8 cellular contexts compared by ENCODE assay signal in genomic region chr3:161914703-161915102, GRCh38.
DNase-seq lines count a peak whose midpoint lies in the region; ATAC-seq and TF ChIP-seq lines count a peak whose summit lies in the region.

No MANE protein-coding gene starts in this region.

- no peaks in the 10 kb centered on the region for H3K9me2 ChIP-seq in PC-9 (ENCODE audit: insufficient read depth)

- ATAC-seq in HG02610 (IDR thresholded peaks at IDR 0.05; ENCODE audit: unreplicated experiment) (peak; percentile 46), GM21381 (IDR thresholded peaks at IDR 0.05; ENCODE audit: unreplicated experiment) (no peak), HG02981 (IDR thresholded peaks at IDR 0.05; ENCODE audit: unreplicated experiment) (no peak)

- CTCF ChIA-PET in PC-9 (lab: Charles Lee) = no interaction called here

- POLR2A ChIA-PET in PC-9 (lab: Charles Lee; ENCODE audit: unreplicated experiment) = no interaction called here

- no peaks in the 10 kb centered on the region for H3K4me1 ChIP-seq in PC-9 (replicated peaks; ENCODE audit: insufficient read depth)

- no peaks in the 10 kb centered on the region for H3K36me3 ChIP-seq in PC-9 (ENCODE audit: low read depth)

- no peak overlapping the region for H2AFZ ChIP-seq in PC-9

- intact Hi-C loops in PC-9 (cut with micrococcal nuclease; ENCODE audit: unreplicated experiment) = no loop called here

- no peak overlapping the region for H3K27ac ChIP-seq in PC-9

- no peak overlapping the region for H3K4me3 ChIP-seq in fibroblast of villous mesenchyme (ENCODE audit: low read depth, low read length)
- no peak overlapping the region for H3K4me3 ChIP-seq in PC-9

- BruUV-seq in PC-9 (replicated peaks; lab: Mats Ljungman, UMichigan) = no TSS peak

- H3K9me3 ChIP-seq in PC-9 (ENCODE audit: insufficient read depth, low read depth) = no peaks in the 10 kb centered on the region

- H4K20me1 ChIP-seq in PC-9 (ENCODE audit: insufficient read depth) = no peaks in the 10 kb centered on the region

- no peaks in the 10 kb centered on the region for H3K27me3 ChIP-seq in PC-9 (ENCODE audit: insufficient read depth, low read depth)

- H3K4me2 ChIP-seq in PC-9 = no peak overlapping the region

- peak; percentile 72 for TF ChIP-seq CTCF in fibroblast of villous mesenchyme (IDR thresholded peaks at IDR 0.05; ENCODE audit: insufficient read depth, low read depth, low read length)
- TF ChIP-seq CTCF in PC-9 (conservative IDR thresholded peaks at IDR 0.05) = no peak
- no peak for TF ChIP-seq CTCF in GM20000 (IDR thresholded peaks at IDR 0.05; ENCODE audit: extremely low read depth, missing control alignments)

- no peaks in the 10 kb centered on the region for H3F3A ChIP-seq in PC-9 (ENCODE audit: insufficient read depth, low read depth)

- DNase-seq in fibroblast of villous mesenchyme (ENCODE audit: low read depth) = peak; percentile 85
- peak; percentile 70 for DNase-seq in putamen (ENCODE audit: low spot score)
- no peak for DNase-seq in PC-9
- no peak for DNase-seq in GM20000 (ENCODE audit: low spot score)

- no peaks in the 10 kb centered on the region for H3K79me2 ChIP-seq in PC-9 (ENCODE audit: low read depth)

TF ChIP-seq in PFSK-1, 5 proteins besides CTCF, POLR2A, EP300 and RAD21:
- TF ChIP-seq SIN3A (IDR thresholded peaks at IDR 0.05; ENCODE audit: borderline replicate concordance, insufficient read depth, low read length) = no peak
- TF ChIP-seq FOXP2 (optimal IDR thresholded peaks at IDR 0.05; ENCODE audit: borderline replicate concordance, extremely low read depth, extremely low read length, insufficient read depth) = peak; percentile 25

Comparison
In these comparisons a context has a peak if more than half of its experiments do, and no peak if none do; other contexts are left out.
1. DNase-seq: peak in fibroblast of villous mesenchyme (single experiment) and putamen (single experiment); none in PC-9 (0 of 2) and GM20000 (single experiment).